ENCODE assay signal across 7 cellular contexts in the genomic region with DNA sequence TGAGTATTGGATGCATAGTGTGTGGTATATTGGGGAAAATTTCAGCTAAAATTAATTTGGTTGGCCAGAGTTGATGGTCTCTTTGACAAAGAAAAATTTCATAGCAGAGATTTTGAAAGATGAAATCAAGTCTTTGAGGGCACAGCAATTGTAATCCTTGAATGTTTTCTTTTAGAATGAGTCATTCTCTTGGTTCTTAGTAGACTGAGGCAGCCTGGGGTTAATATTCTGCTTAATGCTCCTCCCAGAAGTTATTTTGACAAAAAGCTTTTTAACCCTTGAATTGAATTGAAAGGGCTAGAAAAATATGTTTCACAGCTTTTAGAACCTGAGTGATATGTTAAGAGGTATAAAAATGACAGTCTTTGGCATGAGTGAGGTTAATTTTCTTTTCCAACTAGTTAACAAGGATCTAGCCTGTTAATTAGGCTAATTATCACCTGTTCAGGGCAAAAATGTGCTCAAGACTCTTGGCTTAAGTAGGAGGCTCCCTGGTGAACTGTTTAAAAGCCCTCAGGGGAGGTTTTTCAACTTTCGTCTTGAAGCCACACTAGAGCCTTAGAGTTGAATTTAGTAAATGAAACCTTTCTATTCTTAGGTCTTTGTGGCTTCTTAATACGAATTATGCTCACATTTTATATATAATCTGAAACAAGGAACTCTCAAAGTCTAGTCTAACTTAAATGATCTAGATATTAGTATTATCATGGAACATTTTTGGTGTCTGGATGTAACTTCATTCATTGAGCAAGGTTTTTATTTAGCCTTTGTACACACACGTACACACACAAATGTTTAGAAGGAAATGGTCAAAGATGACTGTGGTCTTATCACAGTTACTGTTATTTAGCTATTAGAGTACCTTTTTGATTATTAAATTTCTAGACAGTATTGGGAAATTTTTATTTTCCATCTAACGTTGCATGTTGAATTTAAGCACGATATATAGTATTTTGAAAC.
DNase-seq lines count a peak whose midpoint lies in the region; ATAC-seq and TF ChIP-seq lines count a peak whose summit lies in the region.

No MANE protein-coding gene starts in this region.

- H3K27me3 Mint-ChIP-seq in osteocyte (ENCODE audit: unreplicated experiment): no peaks in the 10 kb centered on the region

- H3K4me3 Mint-ChIP-seq in osteocyte (ENCODE audit: unreplicated experiment): no peak overlapping the region

- DNase-seq in osteocyte (ENCODE audit: extremely low spot score, unreplicated experiment) (no peak), NCI-H526 treated with DMSO at 0.1 percent for 48 hours (lab: John Stamatoyannopoulos, UW) (no peak), RPMI8226 (no peak), D341Med (ENCODE audit: low spot score) (no peak)

- TF ChIP-seq CTCF in osteocyte (IDR thresholded peaks at IDR 0.05): no peak

- H3K36me3 Mint-ChIP-seq in osteocyte (ENCODE audit: unreplicated experiment): no peaks in the 10 kb centered on the region

- ATAC-seq in GM18907 (IDR thresholded peaks at IDR 0.05; ENCODE audit: unreplicated experiment) (peak; percentile 91), HG02588 (IDR thresholded peaks at IDR 0.05; ENCODE audit: unreplicated experiment) (peak; percentile 88), HG03558 (IDR thresholded peaks at IDR 0.05; ENCODE audit: extremely low read depth, unreplicated experiment) (peak; percentile 91)

- H3K9me3 Mint-ChIP-seq in osteocyte (ENCODE audit: unreplicated experiment): no peaks in the 10 kb centered on the region

- H3K27ac Mint-ChIP-seq in osteocyte (ENCODE audit: unreplicated experiment): peak overlapping the region; percentile 79

- H3K4me1 Mint-ChIP-seq in osteocyte (ENCODE audit: unreplicated experiment): peaks cover 19% of the 10 kb centered on the region
